Comparison of ENCODE assay signal across 1 cellular context in the genomic region with DNA sequence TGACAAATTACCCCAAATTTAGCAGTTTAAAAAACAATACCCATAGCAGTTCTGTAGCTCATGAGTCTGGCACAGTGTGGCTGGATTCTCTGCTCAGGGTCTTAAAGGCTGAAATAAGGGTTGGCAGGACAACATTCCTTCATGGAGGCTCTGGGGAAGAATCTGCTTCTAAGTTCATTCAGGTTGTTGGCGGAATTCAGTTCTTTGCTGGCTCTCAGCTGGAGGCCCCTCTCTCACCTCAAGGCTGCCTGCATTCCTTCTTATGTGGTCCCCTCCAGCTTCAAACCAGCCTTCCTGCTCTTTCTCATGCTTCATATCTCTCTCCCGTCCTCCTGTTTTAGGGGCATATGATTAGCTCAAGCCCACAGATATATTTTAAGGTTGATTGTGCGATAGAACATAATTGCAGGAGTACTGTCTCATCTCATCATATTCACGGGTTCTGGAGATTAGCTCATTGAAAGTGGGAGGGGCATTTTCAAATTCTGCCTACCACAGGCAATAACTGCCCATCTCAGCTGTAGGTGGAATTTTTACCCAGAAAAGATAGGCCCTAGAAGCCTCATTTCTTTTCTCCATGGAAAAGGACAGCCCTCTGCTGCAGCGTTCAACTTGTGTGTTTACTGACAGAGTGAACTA.
TF ChIP-seq lines count a peak whose summit lies in the region.

No MANE protein-coding gene starts in this region.

TF ChIP-seq in IMR-90, 13 proteins besides CTCF, POLR2A, EP300 and RAD21:
- TF ChIP-seq SMC3 (IDR thresholded peaks at IDR 0.05; ENCODE audit: low read depth, low read length) (no peak), MAFK (IDR thresholded peaks at IDR 0.05; ENCODE audit: low read depth, low read length) (no peak), MAZ (IDR thresholded peaks at IDR 0.05; ENCODE audit: borderline replicate concordance, low read depth, low read length) (no peak), NFE2L2 (IDR thresholded peaks at IDR 0.05; ENCODE audit: low read depth, low read length) (no peak), FOS (IDR thresholded peaks at IDR 0.05; ENCODE audit: low read depth, low read length) (no peak), MXI1 (IDR thresholded peaks at IDR 0.05; ENCODE audit: borderline replicate concordance, low read depth, low read length) (no peak)
- TF ChIP-seq, protein P1, sequence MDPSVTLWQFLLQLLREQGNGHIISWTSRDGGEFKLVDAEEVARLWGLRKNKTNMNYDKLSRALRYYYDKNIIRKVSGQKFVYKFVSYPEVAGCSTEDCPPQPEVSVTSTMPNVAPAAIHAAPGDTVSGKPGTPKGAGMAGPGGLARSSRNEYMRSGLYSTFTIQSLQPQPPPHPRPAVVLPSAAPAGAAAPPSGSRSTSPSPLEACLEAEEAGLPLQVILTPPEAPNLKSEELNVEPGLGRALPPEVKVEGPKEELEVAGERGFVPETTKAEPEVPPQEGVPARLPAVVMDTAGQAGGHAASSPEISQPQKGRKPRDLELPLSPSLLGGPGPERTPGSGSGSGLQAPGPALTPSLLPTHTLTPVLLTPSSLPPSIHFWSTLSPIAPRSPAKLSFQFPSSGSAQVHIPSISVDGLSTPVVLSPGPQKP (IDR thresholded peaks at IDR 0.05; ENCODE audit: borderline replicate concordance, low read depth, low read length): no peak
